In the genomic region with DNA sequence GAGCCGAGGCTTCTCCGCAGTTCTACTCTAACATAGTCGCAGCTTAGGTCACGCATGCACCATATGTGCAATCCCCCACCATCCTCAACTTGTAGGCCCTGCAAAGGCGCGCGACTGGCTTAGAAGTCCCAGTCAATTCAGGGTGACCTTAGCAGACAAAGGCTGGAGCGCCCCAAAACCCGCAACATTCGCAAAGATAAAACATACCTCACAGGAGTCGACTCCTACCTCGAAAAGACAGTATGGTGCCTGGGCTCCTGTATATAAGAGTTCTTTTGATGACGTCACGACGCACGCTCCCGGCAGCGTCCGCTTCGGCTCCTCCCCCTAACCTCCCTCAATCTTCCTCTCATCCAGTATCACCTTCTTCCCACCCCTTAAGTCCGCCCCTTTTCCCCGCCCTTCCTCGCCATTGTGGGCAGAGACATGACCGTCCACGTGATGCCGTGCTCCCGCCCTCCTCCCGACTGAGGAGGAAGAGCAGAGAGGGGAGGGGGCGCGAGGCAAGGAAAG, we compare ENCODE assay signal across 8 cellular contexts. TPM values are rescaled to one million over a fixed set of nuclear protein-coding genes. Genes with fewer than 3 reads are reported as not detected.
DNase-seq lines count a peak whose midpoint lies in the region; ATAC-seq and TF ChIP-seq lines count a peak whose summit lies in the region.

A gene (minus strand): TSS at position 237 of the 513 bp plus-strand sequence.

- H3K4me1 Mint-ChIP-seq in nephron progenitor cell = peaks cover 63% of the 10 kb centered on the region
- H3K4me1 Mint-ChIP-seq in stimulated activated naive CD8-positive, alpha-beta T cell treated with anti-CD3 and anti-CD28 coated beads, Interleukin-15, amount 100 ng/mL, for 72 hours = peaks cover 62% of the 10 kb centered on the region

- no peaks in the 10 kb centered on the region for H3K9me3 Mint-ChIP-seq in nephron progenitor cell
- H3K9me3 Mint-ChIP-seq in stimulated activated naive CD8-positive, alpha-beta T cell treated with anti-CD3 and anti-CD28 coated beads, Interleukin-15, amount 100 ng/mL, for 72 hours = no peaks in the 10 kb centered on the region

- peak; percentile 82 for ATAC-seq in stimulated activated naive CD8-positive, alpha-beta T cell treated with anti-CD3 and anti-CD28 coated beads, Interleukin-15, amount 100 ng/mL, for 72 hours

- H3K36me3 Mint-ChIP-seq in nephron progenitor cell (ENCODE audit: low read depth) = peaks cover 61% of the 10 kb centered on the region

- H3K4me3 Mint-ChIP-seq in nephron progenitor cell = peak within 1 kb of the TSS; percentile 94
- peak within 1 kb of the TSS; percentile 93 to 100 for H3K4me3 Mint-ChIP-seq in stimulated activated naive CD8-positive, alpha-beta T cell treated with anti-CD3 and anti-CD28 coated beads, Interleukin-15, amount 100 ng/mL, for 72 hours

- peaks cover 8% of the 10 kb centered on the region for H3K27me3 ChIP-seq in Loucy (ENCODE audit: insufficient read depth, low read length, poor library complexity, severe bottlenecking)

- H3K27me3 Mint-ChIP-seq in nephron progenitor cell (ENCODE audit: low read depth, poor library complexity) = peaks cover 4% of the 10 kb centered on the region
- H3K27me3 Mint-ChIP-seq in stimulated activated naive CD8-positive, alpha-beta T cell treated with anti-CD3 and anti-CD28 coated beads, Interleukin-15, amount 100 ng/mL, for 72 hours = no peaks in the 10 kb centered on the region

- H4K20me1 ChIP-seq in Loucy (ENCODE audit: insufficient read depth, low read length, poor library complexity, severe bottlenecking) = peaks cover 49% of the 10 kb centered on the region

- H3K79me2 ChIP-seq in Loucy (ENCODE audit: insufficient read depth, low read length) = peaks cover 64% of the 10 kb centered on the region

- H3K4me2 ChIP-seq in Loucy (ENCODE audit: low read depth, low read length, poor library complexity, severe bottlenecking) = peak within 1 kb of the TSS; percentile 92

- TF ChIP-seq CTCF in Loucy (conservative IDR thresholded peaks at IDR 0.05; ENCODE audit: low read length) (no peak), fibroblast of the aortic adventitia (IDR thresholded peaks at IDR 0.05; ENCODE audit: insufficient read depth, low read length) (no peak), nephron progenitor cell (IDR thresholded peaks at IDR 0.05) (no peak)

- H3K4me3 ChIP-seq in Loucy (ENCODE audit: low read length, poor library complexity, severe bottlenecking) (peak within 1 kb of the TSS; percentile 92), fibroblast of the aortic adventitia (ENCODE audit: low read depth, low read length) (peak within 1 kb of the TSS; percentile 97)

- H3K9me3 ChIP-seq in Loucy (ENCODE audit: insufficient read depth, low read depth, low read length) = no peaks in the 10 kb centered on the region

- peaks cover 61% of the 10 kb centered on the region for H3K4me1 ChIP-seq in Loucy (ENCODE audit: insufficient read depth, low read length, poor library complexity, severe bottlenecking)

- no peaks in the 10 kb centered on the region for H3K9me2 ChIP-seq in Loucy (replicated peaks; ENCODE audit: low read depth, low read length)

- H3K9ac ChIP-seq in Loucy (ENCODE audit: low read depth, low read length, poor library complexity, severe bottlenecking) = peak within 1 kb of the TSS; percentile 92

- peaks cover 43% of the 10 kb centered on the region for H3K36me3 ChIP-seq in Loucy (ENCODE audit: insufficient read depth, low read length)

- peak within 1 kb of the TSS; percentile 92 for H2AFZ ChIP-seq in Loucy (ENCODE audit: low read length)

- peak; percentile 100 for DNase-seq in EH (ENCODE audit: low read depth)
- peak; percentile 100 for DNase-seq in GOT3 (lab: John Stamatoyannopoulos, UW)
- DNase-seq in activated gamma-delta T cell (lab: John Stamatoyannopoulos, UW) = peak; percentile 74
- peak; percentile 99 for DNase-seq in fibroblast of the aortic adventitia (ENCODE audit: low read depth)
- DNase-seq in nephron progenitor cell = peak; percentile 99
- DNase-seq in stimulated activated naive CD8-positive, alpha-beta T cell treated with anti-CD3 and anti-CD28 coated beads, Interleukin-15, amount 100 ng/mL, for 72 hours = peak; percentile 98 to 100

- H3K27ac Mint-ChIP-seq in nephron progenitor cell = peak within 1 kb of the TSS; percentile 99
- H3K27ac Mint-ChIP-seq in stimulated activated naive CD8-positive, alpha-beta T cell treated with anti-CD3 and anti-CD28 coated beads, Interleukin-15, amount 100 ng/mL, for 72 hours = peak within 1 kb of the TSS; percentile 98 to 100

- peak; percentile 100 for TF ChIP-seq POLR2A in Raji (IDR thresholded peaks at IDR 0.05; ENCODE audit: insufficient read depth, low read depth, low read length)

- peaks cover 25% of the 10 kb centered on the region for H3F3A ChIP-seq in Loucy (ENCODE audit: low read depth)

RNA-seq across cellular contexts. Expression of the gene that starts here (rescaled TPM):
- total RNA-seq in fibroblast of the aortic adventitia (ENCODE audit: low replicate concordance) = 453 and 516 TPM in 2 replicates

Comparison
In these comparisons a context has a peak if more than half of its experiments do, and no peak if none do; other contexts are left out.
1. Peak in every context shown above with its lines: DNase-seq, ATAC-seq and H3K4me3 ChIP-seq.